ENCODE assay signal across 14 cellular contexts in genomic region chr20:10219993-10220750, GRCh38. TPM values are rescaled to one million over a fixed set of nuclear protein-coding genes. Genes with fewer than 3 reads are reported as not detected.
DNase-seq lines count a peak whose midpoint lies in the region; ATAC-seq and TF ChIP-seq lines count a peak whose summit lies in the region.
"Had no signal": no experiment of that assay in that cellular context is flagged by ENCODE, and none has a peak within 500 bp of the region (broad histone marks: within the 10 kb centered on the region; RNA-seq: fewer than 3 reads in every experiment).

No MANE protein-coding gene starts in this region.

- H3K79me2 ChIP-seq in fibroblast of lung (ENCODE audit: control insufficient read depth, insufficient read depth, low read length), result no peaks in the 10 kb centered on the region

- H2AFZ ChIP-seq in fibroblast of lung (ENCODE audit: low read length), result no peak overlapping the region

- ATAC-seq in HG02623 (IDR thresholded peaks at IDR 0.05; ENCODE audit: unreplicated experiment), result no peak
- ATAC-seq: gastrocnemius medialis had no signal

- H3K27me3 ChIP-seq in WERI-Rb-1 (ENCODE audit: insufficient read depth, low read depth, severe bottlenecking) (no peaks in the 10 kb centered on the region), fibroblast of lung (ENCODE audit: control insufficient read depth, insufficient read depth, low read length) (no peaks in the 10 kb centered on the region)

- H3K27ac Mint-ChIP-seq in progenitor cell of endocrine pancreas, result no peak overlapping the region
- H3K27ac Mint-ChIP-seq: activated CD8-positive, alpha-beta memory T cell treated with anti-CD3 and anti-CD28 coated beads, Interleukin-2, amount 10 ng/mL, durations not matched to agents 7 days and 5 days had no signal

- in situ Hi-C loops in G401 (cut with HindIII; ENCODE audit: low sequenced_read_pairs), result no loop called here

- H3K4me2 ChIP-seq in fibroblast of lung (ENCODE audit: extremely low read depth, insufficient read depth, low read length), result peak overlapping the region; percentile 18

- H3K4me1 Mint-ChIP-seq in progenitor cell of endocrine pancreas (ENCODE audit: low read depth), result peaks cover 7% of the 10 kb centered on the region

- peak overlapping the region; percentile 73 for H3K27ac ChIP-seq in WERI-Rb-1
- no peak overlapping the region for H3K27ac ChIP-seq in fibroblast of lung (ENCODE audit: insufficient read depth, low read length)
- H3K27ac ChIP-seq: gastrocnemius medialis, tibial nerve had no signal

- no peaks in the 10 kb centered on the region for H3K9me3 ChIP-seq in WERI-Rb-1 (ENCODE audit: severe bottlenecking)
- H3K9me3 ChIP-seq in fibroblast of lung (ENCODE audit: control insufficient read depth, insufficient read depth, low read depth, low read length), result no peaks in the 10 kb centered on the region
- H3K9me3 ChIP-seq: gastrocnemius medialis, HAP-1, tibial nerve had no signal

- peak overlapping the region; percentile 92 for H3K4me3 ChIP-seq in WERI-Rb-1 (ENCODE audit: low read depth, low read length)
- H3K4me3 ChIP-seq in fibroblast of lung (replicated peaks in 1 of 4; ENCODE audit: control extremely low read depth in 1 of 4, insufficient read depth in 1 of 4, low read depth in 3 of 4, low read length in 4 of 4), result peak overlapping the region in 2 of 4 experiments; percentile 43 to 70
- H3K4me3 ChIP-seq: gastrocnemius medialis had no signal

- peak overlapping the region; percentile 84 for H3K4me3 Mint-ChIP-seq in progenitor cell of endocrine pancreas (ENCODE audit: low read depth)
- H3K4me3 Mint-ChIP-seq: activated CD8-positive, alpha-beta memory T cell treated with anti-CD3 and anti-CD28 coated beads, Interleukin-2, amount 10 ng/mL, durations not matched to agents 7 days and 5 days had no signal

- no peak for TF ChIP-seq CTCF in WERI-Rb-1 (IDR thresholded peaks at IDR 0.05; ENCODE audit: low read depth, low read length)
- no peak for TF ChIP-seq CTCF in fibroblast of lung (conservative IDR thresholded peaks at IDR 0.05 in 1 of 2, IDR thresholded peaks at IDR 0.05 in 1 of 2; ENCODE audit: low read depth in 1 of 2, low read length in 2 of 2)
- TF ChIP-seq CTCF in progenitor cell of endocrine pancreas (IDR thresholded peaks at IDR 0.05; ENCODE audit: unreplicated experiment), result no peak

- peaks cover 4% of the 10 kb centered on the region for H3K4me1 ChIP-seq in fibroblast of lung (ENCODE audit: control insufficient read depth, extremely low read depth, insufficient read depth, low read length)
- H3K4me1 ChIP-seq: HAP-1 had no signal

- 0 out of 2 replicates have a peak, but pooled peaks cover 3% of the 10 kb centered on the region for H3K36me3 ChIP-seq in WERI-Rb-1
- H3K36me3 ChIP-seq in fibroblast of lung (ENCODE audit: control insufficient read depth, insufficient read depth, low read length), result no peaks in the 10 kb centered on the region
- H3K36me3 ChIP-seq: gastrocnemius medialis, HAP-1, tibial nerve had no signal

- H4K20me1 ChIP-seq in fibroblast of lung (ENCODE audit: control insufficient read depth, extremely low read depth, insufficient read depth, low read length), result peaks cover 2% of the 10 kb centered on the region

- H3K9ac ChIP-seq in fibroblast of lung (ENCODE audit: insufficient read depth, low read length), result no peak overlapping the region

- DNase-seq in G401 (ENCODE audit: low spot score) (peak; percentile 38), WERI-Rb-1 (no peak), fibroblast of lung (ENCODE audit: low read depth in 2 of 2) (no peak), progenitor cell of endocrine pancreas (ENCODE audit: low spot score, unreplicated experiment) (no peak), DMS153 treated with DMSO at 0.1 percent for 48 hours (lab: John Stamatoyannopoulos, UW; ENCODE audit: unreplicated experiment) (no peak), H4 (ENCODE audit: low spot score) (no peak)
- DNase-seq: AML-193, gastrocnemius medialis had no signal

- H3K36me3 Mint-ChIP-seq in progenitor cell of endocrine pancreas (ENCODE audit: insufficient read depth), result no peaks in the 10 kb centered on the region

- H3K9me3 Mint-ChIP-seq in progenitor cell of endocrine pancreas (ENCODE audit: low read depth), result no peaks in the 10 kb centered on the region

- peaks cover 60% of the 10 kb centered on the region for H3K27me3 Mint-ChIP-seq in progenitor cell of endocrine pancreas

RNA-seq across cellular contexts. Expression of gene SNAP25, which starts 1.5 kb away (rescaled TPM):
- total RNA-seq in G401 (2014; rRNA removed; shearing (Covaris generic)), result not detected in 2 replicates
- total RNA-seq in fibroblast of lung (1.5 and 4.5 TPM in 2 replicates), progenitor cell of endocrine pancreas (7.7 and 8.2 TPM in 2 replicates)
- 7.2 and 8.2 TPM in 2 replicates for polyA plus RNA-seq in fibroblast of lung
- polyA plus RNA-seq in fibroblast of lung (2012), result 3.3 and 3.9 TPM in 2 replicates
- polyA minus RNA-seq in fibroblast of lung (ENCODE audit: low replicate concordance), result 0.19 and 3.6 TPM in 2 replicates
- total RNA-seq in H4 (2014; rRNA removed; shearing (Covaris generic)), result 0.74 and 1.2 TPM in 2 replicates
- total RNA-seq: mammary epithelial cell, pulmonary artery endothelial cell had no signal
- polyA plus RNA-seq: mammary epithelial cell had no signal
